Comparison of ENCODE assay signal across 22 cellular contexts in the genomic region with DNA sequence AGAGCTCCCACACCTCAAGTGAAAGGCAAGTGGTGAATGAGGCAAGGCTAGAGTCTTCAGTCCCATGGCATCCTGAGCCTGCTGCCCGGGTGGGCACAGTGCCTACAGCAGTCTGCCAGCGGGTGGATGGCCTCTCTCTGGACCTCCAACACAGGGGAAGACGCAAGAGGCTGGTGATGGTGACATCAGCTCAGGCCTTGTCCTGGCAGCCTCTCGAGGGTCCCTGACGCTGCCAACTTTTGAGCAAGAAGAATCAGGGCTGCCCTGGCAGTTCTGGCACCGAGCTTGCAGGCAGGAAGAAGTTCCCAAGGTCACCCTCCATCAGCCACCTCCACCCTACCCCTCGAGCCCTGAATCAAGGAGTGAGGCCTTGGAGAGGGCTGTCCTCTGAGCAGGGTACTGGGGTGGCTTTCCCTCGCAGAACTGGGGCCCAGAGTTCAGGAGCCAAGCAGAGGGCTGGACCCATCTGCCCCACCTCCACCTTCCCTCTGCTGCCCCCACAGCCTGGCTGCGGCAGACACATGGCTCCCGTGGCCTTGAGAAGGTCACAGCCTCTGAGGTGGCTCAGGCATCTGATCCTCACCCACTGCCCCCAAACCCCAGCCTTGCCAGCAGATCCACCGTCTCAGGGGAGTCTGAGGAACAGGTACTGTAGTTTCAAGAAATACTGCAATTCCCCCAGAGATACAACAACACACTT. TPM values are rescaled to one million over a fixed set of nuclear protein-coding genes. Genes with fewer than 3 reads are reported as not detected.
DNase-seq lines count a peak whose midpoint lies in the region; ATAC-seq, FAIRE-seq and TF ChIP-seq lines count a peak whose summit lies in the region.
"Had no signal": no experiment of that assay in that cellular context is flagged by ENCODE, and none has a peak within 500 bp of the region (broad histone marks: within the 10 kb centered on the region; RNA-seq: fewer than 3 reads in every experiment).

No MANE protein-coding gene starts in this region.

- TF ChIP-seq POLR2A in HepG2 (IDR thresholded peaks at IDR 0.05; ENCODE audit: insufficient read depth in 1 of 2, low read depth in 2 of 2, low read length in 2 of 2) (no peak), GM12892 (IDR thresholded peaks at IDR 0.05; ENCODE audit: low read depth, low read length) (no peak)

- no TSS peak for BruUV-seq in HepG2 (replicated peaks; lab: Mats Ljungman, UMichigan)

- TF ChIP-seq EP300 in HepG2 (IDR thresholded peaks at IDR 0.05; ENCODE audit: low read depth in 2 of 2, low read length in 2 of 2) (no peak), HepG2 (CRISPR knock-in tag; IDR thresholded peaks at IDR 0.05; ENCODE audit: borderline replicate concordance) (no peak)

- H3K9me3 ChIP-seq in HepG2 (ENCODE audit: low read length) (no peaks in the 10 kb centered on the region), aorta (ENCODE audit: control insufficient read depth, low read length) (no peaks in the 10 kb centered on the region)
- H3K9me3 ChIP-seq: SK-N-SH, uterus had no signal

- TF ChIP-seq RAD21 in HepG2 (CRISPR knock-in tag; IDR thresholded peaks at IDR 0.05): no peak

- no peak overlapping the region for H3K9ac ChIP-seq in HepG2 (ENCODE audit: insufficient read depth, low read depth, low read length)
- H3K9ac ChIP-seq: SK-N-SH had no signal

- POLR2A ChIA-PET in HepG2 (lab: Yijun Ruan, JAX): no interaction called here

- no peak overlapping the region for H2AFZ ChIP-seq in HepG2 (ENCODE audit: low read length)
- H2AFZ ChIP-seq: hepatocyte, PC-9 had no signal

- DNase-seq in Right ventricle myocardium superior (peak; percentile 51), Right ventricle myocardium inferior (ENCODE audit: missing footprints) (no peak), cerebellar cortex (ENCODE audit: low spot score) (peak; percentile 25), HepG2 (ENCODE audit: low spot score) (no peak), aorta (peak; percentile 21 to 57), GM12892 (ENCODE audit: insufficient read length) (no peak)
- DNase-seq in activated naive CD4-positive, alpha-beta T cell treated with anti-CD3 and anti-CD28 coated beads, Interleukin-2, amount 50 U/mL, for 16 hours: no peak
- DNase-seq: activated CD4-positive, alpha-beta T cell treated with anti-CD3 and anti-CD28 coated beads, Interleukin-2, amount 10 ng/mL, durations not matched to agents 24 days and 14 days; activated T-cell treated with anti-CD3 and anti-CD28 coated beads for 4 hours; central memory CD4-positive, alpha-beta T cell; DND-41; effector memory CD8-positive, alpha-beta T cell; MV-4-11; NCI-H187 treated with DMSO at 0.1 percent for 48 hours; NCI-H526; PC-9; SK-N-SH; stimulated activated naive CD4-positive, alpha-beta T cell treated with Interleukin-2 at 50 U/mL for 16 hours had no signal

- FAIRE-seq in HepG2 (lab: Jason Lieb, UNC): no peak
- FAIRE-seq in GM12892 (lab: Jason Lieb, UNC): no peak
- FAIRE-seq: keratinocyte had no signal

- TF ChIP-seq CTCF in HepG2 (CRISPR knock-in tag; IDR thresholded peaks at IDR 0.05): peak; percentile 52

- WGBS in HepG2 (ENCODE audit: low lambda C conversion rate): 46% methylated on average over 3 of the region's 11 CpGs
- WGBS in aorta, 2 donors: 35 to 52% methylated on average over 9 to 11 of the region's 11 CpGs

- H3K27ac ChIP-seq in HepG2 (ENCODE audit: extremely low read length, insufficient read depth, low read length) (no peak overlapping the region), aorta (ENCODE audit: low read depth in 1 of 2, low read length in 2 of 2) (no peak overlapping the region)
- H3K27ac ChIP-seq: hepatocyte, PC-9, uterus had no signal

- H3K79me2 ChIP-seq in HepG2 (ENCODE audit: insufficient read depth, low read length): peaks cover 7% of the 10 kb centered on the region
- H3K79me2 ChIP-seq: hepatocyte had no signal

- H3K36me3 ChIP-seq in HepG2 (replicated peaks in 1 of 2; ENCODE audit: control insufficient read depth in 1 of 2, insufficient read depth in 2 of 2, low read length in 2 of 2): peaks cover 2 to 13% of the 10 kb centered on the region in 2 experiments; a peak in 3 of 5 replicates
- no peaks in the 10 kb centered on the region for H3K36me3 ChIP-seq in aorta (ENCODE audit: control insufficient read depth in 1 of 2, insufficient read depth in 2 of 2, low read length in 1 of 2)
- H3K36me3 ChIP-seq: uterus had no signal

- intact Hi-C loops in Right ventricle myocardium superior (cut with DNase I) (no loop called here), Right ventricle myocardium inferior (cut with DNase I) (no loop called here), HepG2 (cut with micrococcal nuclease; ENCODE audit: unreplicated experiment) (no loop called here), aorta (cut with DNase I) (no loop called here)

- H3K4me1 ChIP-seq in HepG2 (ENCODE audit: insufficient read depth, low read length) (peaks cover 58% of the 10 kb centered on the region), aorta (ENCODE audit: control insufficient read depth in 1 of 2, insufficient read depth in 2 of 2, low read length in 2 of 2) (no peaks in the 10 kb centered on the region)

- H3K4me3 ChIP-seq in HepG2 (replicated peaks in 1 of 3; ENCODE audit: insufficient read depth in 1 of 3, low read depth in 2 of 3, low read length in 3 of 3) (no peak overlapping the region), aorta (ENCODE audit: low read length in 2 of 2) (no peak overlapping the region)
- H3K4me3 ChIP-seq: hepatocyte, PC-9, uterus had no signal

- CTCF ChIA-PET in HepG2 (lab: Yijun Ruan, JAX; ENCODE audit: low intra/inter-chr PET ratio, low total read pairs): no interaction called here

- H3K27me3 ChIP-seq in HepG2 (ENCODE audit: control insufficient read depth in 1 of 2, insufficient read depth in 2 of 2, low read length in 2 of 2): no peaks in the 10 kb centered on the region
- no peaks in the 10 kb centered on the region for H3K27me3 ChIP-seq in aorta (ENCODE audit: control insufficient read depth in 1 of 2, insufficient read depth in 2 of 2, low read length in 1 of 2)

- no peak for ATAC-seq in Right ventricle myocardium superior (ENCODE audit: poor library complexity)
- ATAC-seq in Right ventricle myocardium inferior: no peak
- ATAC-seq in HepG2: peak; percentile 28
- ATAC-seq in aorta (ENCODE audit: low FRiP score): no peak
- no peak for ATAC-seq in GM19023 (IDR thresholded peaks at IDR 0.05; ENCODE audit: unreplicated experiment)
- ATAC-seq: effector memory CD8-positive, alpha-beta T cell had no signal

- peaks cover 30% of the 10 kb centered on the region for H4K20me1 ChIP-seq in HepG2 (ENCODE audit: insufficient read depth, low read length)

- in situ Hi-C loops in HepG2 (cut with HindIII; ENCODE audit: extremely low pct_ligation_motif_present, low pct_unique_long_range_greater_than_20kb): no loop called here

- H3K4me2 ChIP-seq in HepG2 (ENCODE audit: low read depth, low read length): no peak overlapping the region
- H3K4me2 ChIP-seq: hepatocyte, PC-9, SK-N-SH had no signal

TF ChIP-seq in HepG2, 621 proteins besides CTCF, POLR2A, EP300 and RAD21 (continues in another document):
- TF ChIP-seq SALL1 (CRISPR knock-in tag; IDR thresholded peaks at IDR 0.05): 0 out of 2 replicates have a peak, but pooled peaks have one; percentile 26
- TF ChIP-seq PATZ1 (CRISPR knock-in tag; IDR thresholded peaks at IDR 0.05): peak; percentile 43; the same call in 1 of the 2 replicates
- no peak for TF ChIP-seq KDM1A (CRISPR knock-in tag; IDR thresholded peaks at IDR 0.05)

RNA-seq across cellular contexts. Expression of gene RAP1GAP, which starts 5.8 kb away (rescaled TPM):
- total RNA-seq in Right ventricle myocardium superior (3.7 TPM), Right ventricle myocardium inferior (4.5 TPM), HepG2 (2016; rRNA removed; fragmentation: Illumina TruSeq; extraction: Trizol) (9.7 and 11.9 TPM in 2 replicates), aorta (under 1 TPM; 0.58 to 0.84 TPM)
- total RNA-seq in HepG2 (2016; cell fraction: cytosol; rRNA removed; fragmentation: Illumina TruSeq; extraction: Trizol; ENCODE audit: low read depth): 3.8 and 5.0 TPM in 2 replicates
- 7.8 and 12.1 TPM in 2 replicates for total RNA-seq in HepG2 (2016; cell fraction: insoluble cytoplasmic fraction; rRNA removed; fragmentation: Illumina TruSeq; extraction: Trizol)
- 9.5 and 11.5 TPM in 2 replicates for total RNA-seq in HepG2 (2016; cell fraction: membrane; rRNA removed; fragmentation: Illumina TruSeq; extraction: Trizol)
- 13.6 and 14.7 TPM in 2 replicates for total RNA-seq in HepG2 (2016; cell fraction: nucleus; rRNA removed; fragmentation: Illumina TruSeq; extraction: Trizol)
- polyA plus RNA-seq in HepG2 (2011; rRNA removed) (37.5 and 46.1 TPM in 2 replicates), aorta (1 to 10 TPM in 1 of 2 donors, under 1 TPM in 1; 0.33 to 4.9 TPM)
- 21.6 and 24.9 TPM in 2 replicates for polyA plus RNA-seq in HepG2 (2011; cell fraction: cytosol; rRNA removed)
- 114 and 133 TPM in 2 replicates for polyA plus RNA-seq in HepG2 (2011; cell fraction: nucleus; rRNA removed)
- 22.0 and 27.8 TPM in 2 replicates for polyA plus RNA-seq in HepG2 (2012)
- polyA plus RNA-seq in HepG2 (2016; cell fraction: cytosol; fragmentation: Illumina TruSeq; extraction: Trizol; ENCODE audit: low read depth): 5.3 and 7.0 TPM in 2 replicates
- polyA plus RNA-seq in HepG2 (2016; cell fraction: insoluble cytoplasmic fraction; fragmentation: Illumina TruSeq; extraction: Trizol; ENCODE audit: low read depth): 17.1 and 23.0 TPM in 2 replicates
- 14.4 and 18.4 TPM in 2 replicates for polyA plus RNA-seq in HepG2 (2016; cell fraction: membrane; fragmentation: Illumina TruSeq; extraction: Trizol; ENCODE audit: low read depth)
- polyA plus RNA-seq in HepG2 (2016; cell fraction: nucleus; fragmentation: Illumina TruSeq; extraction: Trizol; ENCODE audit: insufficient read depth, low read depth): 58.0 and 62.8 TPM in 2 replicates
- 18.4 and 45.8 TPM in 2 replicates for polyA minus RNA-seq in HepG2 (2011; rRNA and poly(A)+ RNA removed; ENCODE audit: low replicate concordance)
- polyA minus RNA-seq in HepG2 (2011; cell fraction: cytosol; rRNA and poly(A)+ RNA removed): 12.8 and 14.1 TPM in 2 replicates
- polyA minus RNA-seq in HepG2 (2011; cell fraction: nucleus; rRNA and poly(A)+ RNA removed): 20.8 and 23.4 TPM in 2 replicates
- polyA plus RNA-seq in GM12892 (2012; ENCODE audit: missing spikeins): 0.98 TPM

Comparison
In these comparisons a context has a peak if more than half of its experiments do, and no peak if none do; other contexts are left out.
1. DNase-seq: peak in Right ventricle myocardium superior (single experiment), cerebellar cortex (single experiment) and aorta (2 of 2); none in Right ventricle myocardium inferior (single experiment), HepG2 (single experiment), GM12892 (single experiment) and activated naive CD4-positive, alpha-beta T cell treated with anti-CD3 and anti-CD28 coated beads, Interleukin-2, amount 50 U/mL, for 16 hours (single experiment).